25 cellular contexts compared by ENCODE assay signal in genomic region chr2:171852489-171852888, GRCh38.
"Had no signal": no experiment of that assay in that cellular context is flagged by ENCODE, and none has a peak within 500 bp of the region (broad histone marks: within the 10 kb centered on the region; RNA-seq: fewer than 3 reads in every experiment).

No MANE protein-coding gene starts in this region.

- FAIRE-seq: endothelial cell of umbilical vein, kidney, TTC549 had no signal

- H3K27me3 Mint-ChIP-seq: activated naive CD8-positive, alpha-beta T cell treated with anti-CD3 and anti-CD28 coated beads, Interleukin-2, amount 50 U/mL, for 24 hours; effector memory CD8-positive, alpha-beta T cell had no signal

- H3K27ac Mint-ChIP-seq: activated CD8-positive, alpha-beta T cell treated with anti-CD3 and anti-CD28 coated beads, Interleukin-2, amount 10 ng/mL, durations not matched to agents 7 days and 5 days; activated naive CD8-positive, alpha-beta T cell treated with anti-CD3 and anti-CD28 coated beads, Interleukin-2, amount 50 U/mL, for 24 hours; activated T-helper 1 cell treated with anti-CD3 and anti-CD28 coated beads, Interleukin-12 subunit alpha, Interleukin-12 subunit beta, Interleukin-2, Interleukin-4 antibody, amounts not matched to agents 30 ng/mL and 10 ng/mL and 1 ng/mL, durations not matched to agents 14 hours and 24 hours and 36 hours; effector memory CD8-positive, alpha-beta T cell; natural killer cell; progenitor cell of endocrine pancreas had no signal

- H3K9me3 Mint-ChIP-seq: activated naive CD8-positive, alpha-beta T cell treated with anti-CD3 and anti-CD28 coated beads, Interleukin-2, amount 50 U/mL, for 24 hours; activated T-helper 1 cell treated with anti-CD3 and anti-CD28 coated beads, Interleukin-12 subunit alpha, Interleukin-12 subunit beta, Interleukin-2, Interleukin-4 antibody, amounts not matched to agents 30 ng/mL and 10 ng/mL and 1 ng/mL, durations not matched to agents 14 hours and 24 hours and 36 hours; effector memory CD8-positive, alpha-beta T cell; natural killer cell had no signal

- DNase-seq: activated CD4-positive, alpha-beta T cell treated with anti-CD3 and anti-CD28 coated beads for 1 hour; activated CD4-positive, alpha-beta T cell treated with anti-CD3 and anti-CD28 coated beads, Interleukin-2, amount 50 U/mL, for 1 hour; activated CD8-positive, alpha-beta T cell treated with anti-CD3 and anti-CD28 coated beads, Interleukin-2, amount 10 ng/mL, durations not matched to agents 7 days and 5 days; activated gamma-delta T cell; activated naive CD4-positive, alpha-beta T cell treated with anti-CD3 and anti-CD28 coated beads, Interleukin-2, amount 50 U/mL, for 16 hours; activated naive CD8-positive, alpha-beta T cell treated with anti-CD3 and anti-CD28 coated beads, Interleukin-2, amount 50 U/mL, for 24 hours; anterior cingulate cortex; body of pancreas; central memory CD4-positive, alpha-beta T cell; dorsolateral prefrontal cortex; effector memory CD8-positive, alpha-beta T cell; kidney; natural killer cell; stimulated activated CD4-positive, alpha-beta T cell treated with anti-CD3 and anti-CD28 coated beads, Interleukin-12 subunit alpha, Interleukin-12 subunit beta, amount 100 ng/mL, for 4 hours; stimulated activated CD4-positive, alpha-beta T cell treated with anti-CD3 and anti-CD28 coated beads, Interleukin-4, amount 100 ng/mL, for 4 hours; stimulated activated naive CD8-positive, alpha-beta T cell treated with anti-CD3 and anti-CD28 coated beads, Interleukin-15, Interleukin-2, amounts not matched to agents 100 U/mL and 50 U/mL, for 24 hours; T-helper 1 cell; upper lobe of left lung had no signal

- ATAC-seq: activated CD8-positive, alpha-beta T cell treated with anti-CD3 and anti-CD28 coated beads, Interleukin-2, amount 10 ng/mL, durations not matched to agents 7 days and 5 days; activated naive CD8-positive, alpha-beta T cell treated with anti-CD3 and anti-CD28 coated beads, Interleukin-2, amount 50 U/mL, for 24 hours; body of pancreas; effector memory CD8-positive, alpha-beta T cell; esophagus mucosa; left lobe of liver; natural killer cell; stimulated activated naive CD8-positive, alpha-beta T cell treated with anti-CD3 and anti-CD28 coated beads, Interleukin-15, Interleukin-2, amounts not matched to agents 100 U/mL and 50 U/mL, for 24 hours had no signal

- H3K36me3 Mint-ChIP-seq: natural killer cell had no signal

- H3K4me3 ChIP-seq: body of pancreas, dorsolateral prefrontal cortex, lung, upper lobe of left lung had no signal

- H3K4me1 ChIP-seq: body of pancreas, upper lobe of left lung had no signal

- H3K9me3 ChIP-seq: body of pancreas, upper lobe of left lung had no signal

- H3K4me1 Mint-ChIP-seq: activated naive CD8-positive, alpha-beta T cell treated with anti-CD3 and anti-CD28 coated beads, Interleukin-2, amount 50 U/mL, for 24 hours; natural killer cell had no signal

- H3K4me3 Mint-ChIP-seq: activated CD8-positive, alpha-beta T cell treated with anti-CD3 and anti-CD28 coated beads, Interleukin-2, amount 10 ng/mL, durations not matched to agents 7 days and 5 days; activated naive CD8-positive, alpha-beta T cell treated with anti-CD3 and anti-CD28 coated beads, Interleukin-2, amount 50 U/mL, for 24 hours; activated T-helper 1 cell treated with anti-CD3 and anti-CD28 coated beads, Interleukin-12 subunit alpha, Interleukin-12 subunit beta, Interleukin-2, Interleukin-4 antibody, amounts not matched to agents 30 ng/mL and 10 ng/mL and 1 ng/mL, durations not matched to agents 14 hours and 24 hours and 36 hours; effector memory CD8-positive, alpha-beta T cell; natural killer cell had no signal

- H3K27ac ChIP-seq: body of pancreas, upper lobe of left lung had no signal

- H3K27me3 ChIP-seq: body of pancreas, dorsolateral prefrontal cortex, upper lobe of left lung had no signal
